ENCODE assay signal across 8 cellular contexts in genomic region chr12:106753526-106753925, GRCh38. TPM values are rescaled to one million over a fixed set of nuclear protein-coding genes. Genes with fewer than 3 reads are reported as not detected.
DNase-seq lines count a peak whose midpoint lies in the region; ATAC-seq and TF ChIP-seq lines count a peak whose summit lies in the region.
"Had no signal": no experiment of that assay in that cellular context is flagged by ENCODE, and none has a peak within 500 bp of the region (broad histone marks: within the 10 kb centered on the region; RNA-seq: fewer than 3 reads in every experiment).

No MANE protein-coding gene starts in this region.

- no peak overlapping the region for H3K4me3 Mint-ChIP-seq in activated CD4-positive, alpha-beta memory T cell treated with anti-CD3 and anti-CD28 coated beads, Interleukin-2, amount 10 ng/mL, durations not matched to agents 7 days and 5 days

- peaks cover 7% of the 10 kb centered on the region for H3K36me3 Mint-ChIP-seq in activated CD4-positive, alpha-beta memory T cell treated with anti-CD3 and anti-CD28 coated beads, Interleukin-2, amount 10 ng/mL, durations not matched to agents 7 days and 5 days (ENCODE audit: low read depth)

- TF ChIP-seq CTCF in GM20000 (IDR thresholded peaks at IDR 0.05; ENCODE audit: extremely low read depth, missing control alignments) (no peak), psoas muscle (IDR thresholded peaks at IDR 0.05) (no peak)

- H3K4me3 ChIP-seq in psoas muscle, result no peak overlapping the region
- H3K4me3 ChIP-seq: heart right ventricle had no signal

- 89 to 91% (median 90%) methylated on average over 7 of the region's 7 CpGs for WGBS in psoas muscle, 3 donors

- H3K27me3 Mint-ChIP-seq in activated CD4-positive, alpha-beta memory T cell treated with anti-CD3 and anti-CD28 coated beads, Interleukin-2, amount 10 ng/mL, durations not matched to agents 7 days and 5 days, result no peaks in the 10 kb centered on the region

- peaks cover 8% of the 10 kb centered on the region for H3K4me1 ChIP-seq in psoas muscle

- H3K9me3 Mint-ChIP-seq in activated CD4-positive, alpha-beta memory T cell treated with anti-CD3 and anti-CD28 coated beads, Interleukin-2, amount 10 ng/mL, durations not matched to agents 7 days and 5 days, result peaks cover 8% of the 10 kb centered on the region

- intact Hi-C loops in psoas muscle (cut with DNase I), result no loop called here

- H3K27me3 ChIP-seq in psoas muscle (ENCODE audit: insufficient read depth in 3 of 3, low read length in 2 of 3), result no peaks in the 10 kb centered on the region
- H3K27me3 ChIP-seq: heart right ventricle had no signal

- CTCF ChIA-PET in activated CD4-positive, alpha-beta memory T cell treated with anti-CD3 and anti-CD28 coated beads, Interleukin-2, amount 10 ng/mL, durations not matched to agents 7 days and 5 days (lab: Charles Lee), result no interaction called here

- H3K27ac Mint-ChIP-seq in activated CD4-positive, alpha-beta memory T cell treated with anti-CD3 and anti-CD28 coated beads, Interleukin-2, amount 10 ng/mL, durations not matched to agents 7 days and 5 days, result peak overlapping the region; percentile 75

- no peaks in the 10 kb centered on the region for H3K9me3 ChIP-seq in psoas muscle
- H3K9me3 ChIP-seq: heart right ventricle had no signal

- H3K27ac ChIP-seq in psoas muscle, result no peak overlapping the region
- H3K27ac ChIP-seq: heart right ventricle had no signal

- DNase-seq in GM20000 (ENCODE audit: low spot score), result peak; percentile 74
- DNase-seq in activated CD4-positive, alpha-beta memory T cell treated with anti-CD3 and anti-CD28 coated beads, Interleukin-2, amount 10 ng/mL, durations not matched to agents 7 days and 5 days, result peak; percentile 71
- peak; percentile 58 for DNase-seq in stimulated activated CD4-positive, alpha-beta T cell treated with anti-CD3 and anti-CD28 coated beads, Interleukin-4, amount 100 ng/mL, for 1 hour
- no peak for DNase-seq in NCI-H526 (lab: John Stamatoyannopoulos, UW)
- DNase-seq in psoas muscle, result no peak
- DNase-seq in OCI-M2 (lab: John Stamatoyannopoulos, UW; ENCODE audit: unreplicated experiment), result no peak
- DNase-seq: heart right ventricle had no signal

- POLR2A ChIA-PET in activated CD4-positive, alpha-beta memory T cell treated with anti-CD3 and anti-CD28 coated beads, Interleukin-2, amount 10 ng/mL, durations not matched to agents 7 days and 5 days (lab: Charles Lee), result interaction anchor here (0.6 to 1.1 kb wide), 3 partner anchors 14 to 17 kb away, joined by 3 read pairs; no protein-coding TSS in a partner anchor

- ATAC-seq in HG03442 (IDR thresholded peaks at IDR 0.05; ENCODE audit: unreplicated experiment) (peak; percentile 99), psoas muscle (no peak)

- H3K36me3 ChIP-seq in psoas muscle (ENCODE audit: insufficient read depth in 1 of 2, low read depth in 1 of 2), result no peaks in the 10 kb centered on the region
- H3K36me3 ChIP-seq: heart right ventricle had no signal

- peaks cover 26% of the 10 kb centered on the region for H3K4me1 Mint-ChIP-seq in activated CD4-positive, alpha-beta memory T cell treated with anti-CD3 and anti-CD28 coated beads, Interleukin-2, amount 10 ng/mL, durations not matched to agents 7 days and 5 days

RNA-seq across cellular contexts. Expression of gene RIC8B, which starts 21.0 kb away (rescaled TPM):
- 10 to 100 TPM in 1 of 2 experiments, 1 to 10 TPM in 1; 9.1 to 11.6 TPM for total RNA-seq in activated CD4-positive, alpha-beta memory T cell treated with anti-CD3 and anti-CD28 coated beads, Interleukin-2, amount 10 ng/mL, durations not matched to agents 7 days and 5 days
- total RNA-seq in psoas muscle, result 10 to 100 TPM in 3 of 4 donors, 1 to 10 TPM in 1; 5.8 to 12.0 (median 11.1) TPM
- polyA plus RNA-seq in psoas muscle, result 10 to 100 TPM in 1 of 3 donors, 1 to 10 TPM in 2; 4.9 to 19.3 (median 7.2) TPM

Comparison
In these comparisons a context has a peak if more than half of its experiments do, and no peak if none do; other contexts are left out.
1. DNase-seq: peak in GM20000 (single experiment), activated CD4-positive, alpha-beta memory T cell treated with anti-CD3 and anti-CD28 coated beads, Interleukin-2, amount 10 ng/mL, durations not matched to agents 7 days and 5 days (single experiment) and stimulated activated CD4-positive, alpha-beta T cell treated with anti-CD3 and anti-CD28 coated beads, Interleukin-4, amount 100 ng/mL, for 1 hour (single experiment); none in NCI-H526 (0 of 2), psoas muscle (0 of 2) and OCI-M2 (single experiment).